Comparison of ENCODE assay signal across 3 cellular contexts in genomic region chr20:12404941-12405340, GRCh38.
"Had no signal": no experiment of that assay in that cellular context is flagged by ENCODE, and none has a peak within 500 bp of the region (broad histone marks: within the 10 kb centered on the region; RNA-seq: fewer than 3 reads in every experiment).

No MANE protein-coding gene starts in this region.

- H3K4me3 ChIP-seq: GM12878 had no signal

- DNase-seq: GDM1, GF-D8 had no signal
